Comparison of ENCODE assay signal across 8 cellular contexts in the genomic region with DNA sequence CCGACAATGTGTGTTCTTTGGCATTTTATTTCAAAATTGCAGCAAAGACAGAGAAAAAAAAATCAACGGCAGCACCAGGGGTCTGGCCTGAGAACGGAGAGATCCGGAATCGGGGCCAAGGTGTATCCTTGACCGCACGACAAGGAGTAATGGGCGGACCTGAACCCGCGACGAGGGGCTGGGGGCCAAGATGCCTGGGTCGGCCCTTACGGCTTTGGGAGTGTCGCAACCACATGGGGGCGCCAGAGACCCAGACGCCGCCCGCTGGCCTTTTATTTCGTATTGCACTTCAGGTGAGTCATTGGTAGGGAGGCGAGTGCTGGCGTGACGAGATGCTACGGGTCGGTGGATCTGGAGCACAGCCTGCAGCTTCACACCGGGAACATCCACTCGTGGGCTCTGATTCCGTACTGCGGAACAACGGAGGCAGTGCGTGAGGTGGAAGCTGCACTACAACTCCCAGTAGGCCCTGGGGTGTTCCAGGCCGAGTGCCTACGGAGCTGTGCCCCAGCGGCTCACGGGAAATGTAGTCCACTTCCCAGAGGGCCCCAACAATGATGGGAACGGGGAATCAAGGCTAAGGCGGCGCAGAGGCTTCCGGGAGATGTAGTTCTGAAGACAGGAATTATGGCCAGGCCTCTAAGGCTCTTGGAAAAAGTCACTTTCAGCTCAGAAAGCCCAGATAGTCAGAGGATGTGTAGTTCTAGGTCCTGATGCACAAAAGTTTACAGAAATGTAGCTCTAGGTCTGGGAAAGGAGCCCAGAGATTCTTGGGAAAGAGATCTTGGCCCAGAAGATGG. TPM values are rescaled to one million over a fixed set of nuclear protein-coding genes. Genes with fewer than 3 reads are reported as not detected.
A peak's percentile ranks its signal among the peaks of the same experiment; 100 is the strongest.
DNase-seq lines count a peak whose midpoint lies in the region; ATAC-seq and TF ChIP-seq lines count a peak whose summit lies in the region.

No MANE protein-coding gene starts in this region.

- peak overlapping the region; percentile 1 for H4K91ac ChIP-seq in trophoblast cell (ENCODE audit: low read depth, low read length)

- H2BK5ac ChIP-seq in trophoblast cell (ENCODE audit: low read depth, low read length, poor library complexity): no peak overlapping the region

- H3K27ac ChIP-seq in trophoblast cell (ENCODE audit: low read depth, low read length): no peak overlapping the region
- H3K27ac ChIP-seq in tibial nerve: peak overlapping the region; percentile 52 to 95 (median 83)

- H2BK12ac ChIP-seq in trophoblast cell (ENCODE audit: low read length): no peak overlapping the region

- TF ChIP-seq POLR2A in tibial nerve (IDR thresholded peaks at IDR 0.05): peak; percentile 8 to 16

- no peak overlapping the region for H3K4ac ChIP-seq in trophoblast cell (ENCODE audit: low read depth, low read length)

- WGBS in trophoblast cell (ENCODE audit: extremely low coverage, insufficient coverage, insufficient read length): no CpG with 5 or more reads among the region's 38 CpGs
- 4 to 7% methylated on average over 27 to 32 of the region's 38 CpGs for WGBS in tibial nerve, 2 donors

- H3K9ac ChIP-seq in adipocyte (ENCODE audit: low read length) (peak overlapping the region; percentile 86), trophoblast cell (ENCODE audit: low read length) (no peak overlapping the region)

- H3K23ac ChIP-seq in trophoblast cell (ENCODE audit: low read length): no peak overlapping the region

- H3K36me3 ChIP-seq in adipocyte (ENCODE audit: control insufficient read depth, insufficient read depth, low read length, severe bottlenecking) (no peaks in the 10 kb centered on the region), trophoblast cell (ENCODE audit: control insufficient read depth in 1 of 2, insufficient read depth in 2 of 2, low read length in 2 of 2) (no peaks in the 10 kb centered on the region), tibial nerve (peaks cover 0 to 36% (median 0%) of the 10 kb centered on the region in 3 donors)

- H2BK120ac ChIP-seq in trophoblast cell (ENCODE audit: insufficient read depth, low read length, poor library complexity): no peak overlapping the region

- H3K79me1 ChIP-seq in trophoblast cell (ENCODE audit: low read length): peaks cover 5% of the 10 kb centered on the region

- peak overlapping the region; percentile 8 for H3K14ac ChIP-seq in trophoblast cell (ENCODE audit: low read length)

- H2AK5ac ChIP-seq in trophoblast cell (ENCODE audit: low read length): no peak overlapping the region

- peak overlapping the region; percentile 73 for H3K4me3 ChIP-seq in adipocyte (ENCODE audit: low read length)
- H3K4me3 ChIP-seq in trophoblast cell (ENCODE audit: low read depth, low read length): peak overlapping the region; percentile 72
- peak overlapping the region; percentile 23 to 47 (median 38) for H3K4me3 ChIP-seq in tibial nerve

- H3K18ac ChIP-seq in trophoblast cell (ENCODE audit: low read length): no peak overlapping the region

- ATAC-seq in HG02642 (IDR thresholded peaks at IDR 0.05; ENCODE audit: poor library complexity, unreplicated experiment): peak; percentile 80

- no peaks in the 10 kb centered on the region for H3K79me2 ChIP-seq in trophoblast cell (ENCODE audit: control insufficient read depth, insufficient read depth, low read length, poor library complexity)

- H3K4me1 ChIP-seq in adipocyte (ENCODE audit: control insufficient read depth, insufficient read depth, low read length): peaks cover 30% of the 10 kb centered on the region
- H3K4me1 ChIP-seq in trophoblast cell (ENCODE audit: control insufficient read depth in 1 of 2, insufficient read depth in 2 of 2, low read length in 2 of 2): peaks cover 3% of the 10 kb centered on the region in 2 experiments
- H3K4me1 ChIP-seq in tibial nerve: peaks cover 0 to 22% (median 6%) of the 10 kb centered on the region in 4 donors

- TF ChIP-seq EP300 in tibial nerve (IDR thresholded peaks at IDR 0.05): peak; percentile 57 to 78

- peak overlapping the region; percentile 59 for H4K8ac ChIP-seq in trophoblast cell (ENCODE audit: low read depth, low read length)

- peak overlapping the region; percentile 61 for H3K4me2 ChIP-seq in trophoblast cell (ENCODE audit: low read length)

- no peaks in the 10 kb centered on the region for H3K9me3 ChIP-seq in adipocyte (ENCODE audit: control insufficient read depth, low read length)
- no peaks in the 10 kb centered on the region for H3K9me3 ChIP-seq in trophoblast cell (ENCODE audit: insufficient read depth, low read depth, low read length)
- H3K9me3 ChIP-seq in tibial nerve: no peaks in the 10 kb centered on the region

- H2AFZ ChIP-seq in trophoblast cell (ENCODE audit: insufficient read depth, low read length, poor library complexity): peak overlapping the region; percentile 3

- intact Hi-C loops in cardiac septum (cut with DNase I): loop anchor here (1.0 to 5.0 kb wide), 2 partner anchors 41 to 172 kb away; a partner anchor contains a TSS

- H3K27me3 ChIP-seq in adipocyte (replicated peaks; ENCODE audit: control insufficient read depth, insufficient read depth, low read length) (no peaks in the 10 kb centered on the region), trophoblast cell (ENCODE audit: insufficient read depth, low read length) (no peaks in the 10 kb centered on the region), tibial nerve (no peaks in the 10 kb centered on the region)

- TF ChIP-seq CTCF in tibial nerve (IDR thresholded peaks at IDR 0.05): peak; percentile 94 to 99 (median 97)

- DNase-seq in GM04504 (ENCODE audit: low read depth): peak; percentile 88
- DNase-seq in NCI-H128 (lab: John Stamatoyannopoulos, UW; ENCODE audit: unreplicated experiment): peak; percentile 94
- peak; percentile 96 for DNase-seq in SW480 (ENCODE audit: low spot score)
- DNase-seq in adipocyte (ENCODE audit: low read depth): peak; percentile 96
- DNase-seq in cardiac septum (ENCODE audit: low spot score): peak; percentile 95
- DNase-seq in trophoblast cell: peak; percentile 83 to 91
- peak; percentile 81 to 90 for DNase-seq in tibial nerve (ENCODE audit: low spot score in 2 of 2)

- peak overlapping the region; percentile 71 for H4K12ac ChIP-seq in trophoblast cell (ENCODE audit: low read depth, low read length)

RNA-seq across cellular contexts. Expression of a gene that starts 15.6 kb away (rescaled TPM):
- 48.9 TPM for total RNA-seq in cardiac septum
- 13.9 and 14.9 TPM in 2 replicates for polyA plus RNA-seq in trophoblast cell (2013)
- 100 to 1,000 TPM in 1 of 4 donors, 10 to 100 TPM in 3; 75.8 to 108 (median 88.3) TPM for total RNA-seq in tibial nerve

RNA-seq across cellular contexts. Expression of a gene that starts 39.9 kb away (rescaled TPM):
- total RNA-seq in cardiac septum: not detected
- polyA plus RNA-seq in trophoblast cell (2013): 0.74 and 0.75 TPM in 2 replicates
- total RNA-seq in tibial nerve: not detected

RNA-seq across cellular contexts. Expression of a gene that starts 41.0 kb away (rescaled TPM):
- total RNA-seq in cardiac septum: 1.9 TPM
- 22.2 and 25.7 TPM in 2 replicates for polyA plus RNA-seq in trophoblast cell (2013)
- total RNA-seq in tibial nerve: 10 to 100 TPM; 20.1 to 34.5 (median 26.3) TPM

RNA-seq across cellular contexts. Expression of a gene that starts 42.8 kb away (rescaled TPM):
- total RNA-seq in cardiac septum (1.6 TPM), tibial nerve (1 to 10 TPM in 3 of 4 donors, under 1 TPM in 1; 0.98 to 4.2 (median 2.4) TPM)
- 0.71 and 0.79 TPM in 2 replicates for polyA plus RNA-seq in trophoblast cell (2013)

RNA-seq across cellular contexts. Expression of a gene that starts 48.5 kb away (rescaled TPM):
- total RNA-seq in cardiac septum: 0.83 TPM
- polyA plus RNA-seq in trophoblast cell (2013): 0.08 and 0.10 TPM in 2 replicates
- total RNA-seq in tibial nerve: under 1 TPM in 2 of 4 donors, not detected in 2; 0.21 to 0.30 TPM
